Comparison of ENCODE assay signal across 1 cellular context in genomic region chr5:10645671-10646070, GRCh38.
TF ChIP-seq lines count a peak whose summit lies in the region.

No MANE protein-coding gene starts in this region.

TF ChIP-seq in GM12878, 131 proteins besides CTCF, POLR2A, EP300 and RAD21 (continued from another document):
- no peak for TF ChIP-seq ZBTB33 (IDR thresholded peaks at IDR 0.05)
- no peak for TF ChIP-seq NFYA (IDR thresholded peaks at IDR 0.05; ENCODE audit: borderline replicate concordance, low read depth, low read length)
- no peak for TF ChIP-seq GABPA (IDR thresholded peaks at IDR 0.05; ENCODE audit: low read depth)
- no peak for TF ChIP-seq CREB1 (IDR thresholded peaks at IDR 0.05; ENCODE audit: low read depth)
- TF ChIP-seq SRF (IDR thresholded peaks at IDR 0.05; ENCODE audit: low read depth in 2 of 2, low read length in 2 of 2) = no peak
- TF ChIP-seq HCFC1 (IDR thresholded peaks at IDR 0.05; ENCODE audit: low read length) = no peak
- no peak for TF ChIP-seq SREBF2 (IDR thresholded peaks at IDR 0.05; ENCODE audit: low read length)
- TF ChIP-seq MLLT1 (IDR thresholded peaks at IDR 0.05) = no peak
- no peak for TF ChIP-seq JUND (IDR thresholded peaks at IDR 0.05; ENCODE audit: low read depth, low read length)
- TF ChIP-seq BMI1 (IDR thresholded peaks at IDR 0.05; ENCODE audit: borderline replicate concordance) = no peak
- no peak for TF ChIP-seq NFIC (IDR thresholded peaks at IDR 0.05; ENCODE audit: low read depth, low read length)
